ENCODE assay signal across 18 cellular contexts in the genomic region with DNA sequence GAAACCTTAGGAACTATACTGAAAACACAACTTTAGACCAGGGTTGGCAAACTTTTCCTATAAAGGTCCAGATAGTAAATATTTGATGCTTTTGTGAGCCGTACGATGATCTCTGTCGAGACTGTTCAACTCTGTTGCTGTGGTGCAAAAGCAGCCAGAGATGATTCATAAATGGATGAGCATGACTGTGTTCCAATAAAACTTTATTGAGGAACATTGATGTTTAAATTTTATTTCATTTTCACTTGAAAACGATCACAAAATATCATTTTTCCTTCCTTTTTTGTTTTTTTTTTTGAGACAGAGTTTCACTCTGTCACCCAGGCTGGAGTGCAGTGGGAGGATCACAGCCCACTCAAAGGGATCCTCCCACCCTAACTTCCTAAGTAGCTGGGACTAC.
"Had no signal": no experiment of that assay in that cellular context is flagged by ENCODE, and none has a peak within 500 bp of the region (broad histone marks: within the 10 kb centered on the region; RNA-seq: fewer than 3 reads in every experiment).

No MANE protein-coding gene starts in this region.

- DNase-seq: left ventricle myocardium inferior; midbrain; mucosa of descending colon; naive thymus-derived CD4-positive, alpha-beta T cell; ovary; sigmoid colon; small intestine; stimulated activated CD4-positive, alpha-beta T cell treated with anti-CD3 and anti-CD28 coated beads, Interleukin-4, amount 100 ng/mL, for 24 hours; stimulated activated naive CD4-positive, alpha-beta T cell; tibial artery; upper lobe of right lung had no signal

- H3K36me3 ChIP-seq: left ventricle myocardium inferior, ovary, right atrium auricular region, sigmoid colon, spleen, suprapubic skin, thoracic aorta, tibial artery, upper lobe of right lung had no signal

- H3K27ac ChIP-seq: left ventricle myocardium inferior, ovary, right atrium auricular region, sigmoid colon, spleen, suprapubic skin, thoracic aorta, tibial artery, upper lobe of right lung had no signal

- H3K9me3 ChIP-seq: left ventricle myocardium inferior, mucosa of descending colon, ovary, right atrium auricular region, sigmoid colon, spleen, suprapubic skin, thoracic aorta, tibial artery, upper lobe of right lung had no signal

- ATAC-seq: mucosa of descending colon; naive thymus-derived CD4-positive, alpha-beta T cell; natural killer cell treated with Interleukin-12 subunit alpha and Interleukin-12 subunit beta and Interleukin-15 and Interleukin-18, amount 100 ng/mL, for 72 hours; upper lobe of right lung had no signal

- H3K27me3 ChIP-seq: ovary, right atrium auricular region, sigmoid colon, spleen, suprapubic skin, tibial artery, upper lobe of right lung had no signal

- FAIRE-seq: small intestine, urothelium cell line had no signal

- H3K4me1 ChIP-seq: left ventricle myocardium inferior, right atrium auricular region, sigmoid colon, spleen, suprapubic skin, tibial artery, upper lobe of right lung had no signal

- H3K4me3 ChIP-seq: left ventricle myocardium inferior, lung, mucosa of descending colon, ovary, right atrium auricular region, sigmoid colon, spleen, suprapubic skin, thoracic aorta, tibial artery, upper lobe of right lung had no signal
